ENCODE assay signal across 13 cellular contexts in genomic region chr22:44089717-44090570, GRCh38.
"Had no signal": no experiment of that assay in that cellular context is flagged by ENCODE, and none has a peak within 500 bp of the region (broad histone marks: within the 10 kb centered on the region; RNA-seq: fewer than 3 reads in every experiment).

No MANE protein-coding gene starts in this region.

- H3K4me1 Mint-ChIP-seq: stimulated activated memory B cell treated with anti-CD40 and anti-IgM and Interleukin-4, amounts not matched to agents 10 μg/mL and 1 μg/mL and 100 μg/mL, for 72 hours had no signal

- DNase-seq: activated B cell treated with CpG ODN at 0.5 μM for 24 hours; activated CD4-positive, alpha-beta T cell treated with anti-CD3 and anti-CD28 coated beads for 48 hours; activated CD8-positive, alpha-beta T cell treated with anti-CD3 and anti-CD28 coated beads for 36 hours; activated effector memory CD4-positive, alpha-beta T cell treated with anti-CD3 and anti-CD28 coated beads, Interleukin-2, amount 50 U/mL, for 16 hours; activated T-cell treated with anti-CD3 and anti-CD28 coated beads, Interleukin-2, amount 50 U/mL, for 4 hours; effector CD8-positive, alpha-beta T cell; hippocampal formation; mesenchymal stem cell; stimulated activated CD4-positive, alpha-beta T cell treated with anti-CD3 and anti-CD28 coated beads, Interleukin-2, amount 100 ng/mL, for 48 hours had no signal

- H3K9me3 Mint-ChIP-seq: activated B cell treated with CpG ODN at 0.5 μM for 24 hours; activated CD8-positive, alpha-beta T cell treated with anti-CD3 and anti-CD28 coated beads for 36 hours; activated naive CD4-positive, alpha-beta T cell treated with anti-CD3 and anti-CD28 coated beads, Interleukin-2, amount 50 U/mL, for 24 hours; activated T-cell treated with anti-CD3 and anti-CD28 coated beads, Interleukin-2, amount 50 U/mL, for 4 hours; central memory CD8-positive, alpha-beta T cell; stimulated activated memory B cell treated with anti-CD40 and anti-IgM and Interleukin-4, amounts not matched to agents 10 μg/mL and 1 μg/mL and 100 μg/mL, for 72 hours had no signal

- H3K9me3 ChIP-seq: left lung had no signal

- H3K27ac ChIP-seq: left lung had no signal

- H3K36me3 Mint-ChIP-seq: activated naive CD4-positive, alpha-beta T cell treated with anti-CD3 and anti-CD28 coated beads, Interleukin-2, amount 50 U/mL, for 24 hours had no signal

- H3K4me3 Mint-ChIP-seq: activated B cell treated with CpG ODN at 0.5 μM for 24 hours; activated CD8-positive, alpha-beta T cell treated with anti-CD3 and anti-CD28 coated beads for 36 hours; activated naive CD4-positive, alpha-beta T cell treated with anti-CD3 and anti-CD28 coated beads, Interleukin-2, amount 50 U/mL, for 24 hours; activated T-cell treated with anti-CD3 and anti-CD28 coated beads, Interleukin-2, amount 50 U/mL, for 4 hours; central memory CD8-positive, alpha-beta T cell; stimulated activated memory B cell treated with anti-CD40 and anti-IgM and Interleukin-4, amounts not matched to agents 10 μg/mL and 1 μg/mL and 100 μg/mL, for 72 hours had no signal

- ATAC-seq: activated CD8-positive, alpha-beta T cell treated with anti-CD3 and anti-CD28 coated beads for 36 hours; activated T-cell treated with anti-CD3 and anti-CD28 coated beads, Interleukin-2, amount 50 U/mL, for 4 hours; stimulated activated memory B cell treated with anti-CD40 and anti-IgM and Interleukin-4, amounts not matched to agents 10 μg/mL and 1 μg/mL and 100 μg/mL, for 72 hours had no signal

- H3K27me3 Mint-ChIP-seq: activated B cell treated with CpG ODN at 0.5 μM for 24 hours; activated CD8-positive, alpha-beta T cell treated with anti-CD3 and anti-CD28 coated beads for 36 hours; activated naive CD4-positive, alpha-beta T cell treated with anti-CD3 and anti-CD28 coated beads, Interleukin-2, amount 50 U/mL, for 24 hours; central memory CD8-positive, alpha-beta T cell; stimulated activated memory B cell treated with anti-CD40 and anti-IgM and Interleukin-4, amounts not matched to agents 10 μg/mL and 1 μg/mL and 100 μg/mL, for 72 hours had no signal

- H3K27ac Mint-ChIP-seq: activated B cell treated with CpG ODN at 0.5 μM for 24 hours; activated CD8-positive, alpha-beta T cell treated with anti-CD3 and anti-CD28 coated beads for 36 hours; activated naive CD4-positive, alpha-beta T cell treated with anti-CD3 and anti-CD28 coated beads, Interleukin-2, amount 50 U/mL, for 24 hours; stimulated activated memory B cell treated with anti-CD40 and anti-IgM and Interleukin-4, amounts not matched to agents 10 μg/mL and 1 μg/mL and 100 μg/mL, for 72 hours had no signal

- H3K4me3 ChIP-seq: left lung had no signal

- H3K27me3 ChIP-seq: left lung had no signal
